In genomic region chr13:32264407-32264806, GRCh38 we compare ENCODE assay signal across 14 cellular contexts. TPM values are rescaled to one million over a fixed set of nuclear protein-coding genes. Genes with fewer than 3 reads are reported as not detected.
DNase-seq lines count a peak whose midpoint lies in the region; ATAC-seq and TF ChIP-seq lines count a peak whose summit lies in the region.
"Had no signal": no experiment of that assay in that cellular context is flagged by ENCODE, and none has a peak within 500 bp of the region (broad histone marks: within the 10 kb centered on the region; RNA-seq: fewer than 3 reads in every experiment).

No MANE protein-coding gene starts in this region.

- TF ChIP-seq POLR2A in right lobe of liver (IDR thresholded peaks at IDR 0.05) (no peak), transverse colon (IDR thresholded peaks at IDR 0.05) (no peak)

- no peak for TF ChIP-seq EP300 in transverse colon (IDR thresholded peaks at IDR 0.05; ENCODE audit: low read depth)

- H3K27ac ChIP-seq in SJSA1 (no peak overlapping the region), right lobe of liver (peak overlapping the region in 1 of 3 donors; percentile 8), transverse colon (peak overlapping the region in 1 of 4 donors; percentile 33)
- H3K27ac ChIP-seq: SJCRH30 had no signal

- H3K4me3 ChIP-seq in SJSA1 = no peak overlapping the region
- H3K4me3 ChIP-seq in right lobe of liver = no peak overlapping the region
- no peak overlapping the region for H3K4me3 ChIP-seq in transverse colon
- H3K4me3 ChIP-seq: SJCRH30 had no signal

- no peaks in the 10 kb centered on the region for H3K27me3 ChIP-seq in SJSA1 (replicated peaks)
- H3K27me3 ChIP-seq in right lobe of liver = no peaks in the 10 kb centered on the region
- H3K27me3 ChIP-seq in transverse colon = no peaks in the 10 kb centered on the region
- H3K27me3 ChIP-seq: SJCRH30 had no signal

- H3K36me3 ChIP-seq in SJSA1 (no peaks in the 10 kb centered on the region), right lobe of liver (peaks cover 0 to 44% (median 5%) of the 10 kb centered on the region in 4 donors), transverse colon (peaks cover 0 to 22% (median 0%) of the 10 kb centered on the region in 4 donors)
- H3K36me3 ChIP-seq: SJCRH30 had no signal

- DNase-seq in SJSA1 (ENCODE audit: low read depth in 1 of 2, low spot score in 2 of 2) (peak; percentile 52 to 57), right lobe of liver (peak in 2 of 3 donors; percentile 53 to 66), transverse colon (peak; percentile 27), DMS 273 treated with DMSO at 0.1 percent for 48 hours (lab: John Stamatoyannopoulos, UW) (no peak), DMS153 treated with DMSO at 0.1 percent for 48 hours (lab: John Stamatoyannopoulos, UW; ENCODE audit: unreplicated experiment) (no peak)
- no peak for DNase-seq in activated CD4-positive, alpha-beta T cell treated with anti-CD3 and anti-CD28 coated beads, Interleukin-2, amount 50 U/mL, for 4 hours
- DNase-seq: activated naive CD4-positive, alpha-beta T cell treated with anti-CD3 and anti-CD28 coated beads for 36 hours; effector memory CD4-positive, alpha-beta T cell; SJCRH30; stimulated activated CD4-positive, alpha-beta T cell treated with anti-CD3 and anti-CD28 coated beads, Interleukin-4, amount 100 ng/mL, for 24 hours had no signal

- TF ChIP-seq CTCF in right lobe of liver (IDR thresholded peaks at IDR 0.05) (no peak), transverse colon (IDR thresholded peaks at IDR 0.05) (no peak)

- ATAC-seq in esophagus mucosa (peak; percentile 38), right lobe of liver (peak; percentile 37 to 69 (median 43)), GM18502 (IDR thresholded peaks at IDR 0.05; ENCODE audit: poor library complexity, unreplicated experiment) (no peak)

- in situ Hi-C loops in transverse colon (cut with MboI; ENCODE audit: low pct_ligation_motif_present in 1 of 4, low pct_unique_long_range_greater_than_20kb in 1 of 4, low sequenced_read_pairs in 3 of 4) = no loop called here

- H3K9me3 ChIP-seq in SJSA1 (replicated peaks) = no peaks in the 10 kb centered on the region
- no peaks in the 10 kb centered on the region for H3K9me3 ChIP-seq in right lobe of liver
- no peaks in the 10 kb centered on the region for H3K9me3 ChIP-seq in transverse colon
- H3K9me3 ChIP-seq: SJCRH30 had no signal

- H3K4me1 ChIP-seq in SJSA1 (replicated peaks) (peaks cover 37% of the 10 kb centered on the region), right lobe of liver (peaks cover 0 to 12% (median 5%) of the 10 kb centered on the region in 4 donors), transverse colon (peaks cover 0 to 15% (median 0%) of the 10 kb centered on the region in 4 donors)

- intact Hi-C loops in right lobe of liver (cut with DNase I) = no loop called here
- intact Hi-C loops in transverse colon (cut with DNase I; ENCODE audit: low total_unique reads) = no loop called here

RNA-seq across cellular contexts. Expression of gene ZAR1L, which starts 50.8 kb away (rescaled TPM):
- total RNA-seq in SJSA1 (2014; rRNA removed; shearing (Covaris generic)) = 0.21 TPM in 1 of 2 replicates, not detected in the other
- total RNA-seq in esophagus mucosa (not detected), right lobe of liver (not detected), transverse colon (not detected)
- total RNA-seq: activated naive CD4-positive, alpha-beta T cell treated with anti-CD3 and anti-CD28 coated beads for 36 hours; NCI-H460; SJCRH30; temporal lobe had no signal

RNA-seq across cellular contexts. Expression of gene BRCA2, which starts 50.9 kb away (rescaled TPM):
- 7.7 and 14.7 TPM in 2 replicates for total RNA-seq in SJSA1 (2014; rRNA removed; shearing (Covaris generic))
- 7.3 TPM for total RNA-seq in esophagus mucosa
- 1 to 10 TPM in 4 of 6 experiments, under 1 TPM in 2; 0.46 to 4.0 (median 1.8) TPM for total RNA-seq in right lobe of liver
- 1 to 10 TPM in 3 of 4 donors, not detected in 1; 1.6 to 4.8 (median 2.4) TPM for total RNA-seq in transverse colon

Comparison
In these comparisons a context has a peak if more than half of its experiments do, and no peak if none do; other contexts are left out.
1. DNase-seq: peak in SJSA1 (2 of 2), right lobe of liver (2 of 3) and transverse colon (single experiment); none in DMS 273 treated with DMSO at 0.1 percent for 48 hours (single experiment), activated CD4-positive, alpha-beta T cell treated with anti-CD3 and anti-CD28 coated beads, Interleukin-2, amount 50 U/mL, for 4 hours (0 of 2) and DMS153 treated with DMSO at 0.1 percent for 48 hours (single experiment).